ENCODE assay signal across 14 cellular contexts in genomic region chr4:3834186-3834920, GRCh38.
DNase-seq lines count a peak whose midpoint lies in the region; ATAC-seq and TF ChIP-seq lines count a peak whose summit lies in the region.
"Had no signal": no experiment of that assay in that cellular context is flagged by ENCODE, and none has a peak within 500 bp of the region (broad histone marks: within the 10 kb centered on the region; RNA-seq: fewer than 3 reads in every experiment).

No MANE protein-coding gene starts in this region.

- no peak overlapping the region for H3K4me3 Mint-ChIP-seq in WTC11

- DNase-seq in WTC11 (ENCODE audit: low spot score) (no peak), lower lobe of right lung (peak; percentile 34), NCI-H1436 (lab: John Stamatoyannopoulos, UW) (no peak), esophagus squamous epithelium (lab: John Stamatoyannopoulos, UW) (no peak), DMS 273 treated with DMSO at 0.1 percent for 48 hours (lab: John Stamatoyannopoulos, UW) (no peak)
- DNase-seq: ACHN, MG63, NCI-H1930, NCI-H2171 treated with DMSO at 0.1 percent for 48 hours, NCI-H82 had no signal

- TF ChIP-seq CTCF in HEK293 (tag by site-specific recombination; IDR thresholded peaks at IDR 0.05) (no peak), WTC11 (IDR thresholded peaks at IDR 0.05) (no peak), lower lobe of right lung (IDR thresholded peaks at IDR 0.05) (no peak), esophagus squamous epithelium (IDR thresholded peaks at IDR 0.05) (no peak)

- no peaks in the 10 kb centered on the region for H4K20me1 ChIP-seq in BLaER1

- peaks cover 8% of the 10 kb centered on the region; the same call in 1 of the 2 replicates for H3K27me3 ChIP-seq in BLaER1
- H3K27me3 ChIP-seq in lower lobe of right lung (ENCODE audit: low read depth), result peaks cover 25% of the 10 kb centered on the region
- H3K27me3 ChIP-seq in esophagus squamous epithelium, result peaks cover 0 to 88% (median 0%) of the 10 kb centered on the region in 4 donors
- H3K27me3 ChIP-seq: MG63 had no signal

- no peak overlapping the region for H3K27ac Mint-ChIP-seq in WTC11

- H3K4me2 ChIP-seq in BLaER1, result peak overlapping the region; percentile 67

- TF ChIP-seq POLR2A in esophagus squamous epithelium (IDR thresholded peaks at IDR 0.05), result no peak

- H3K36me3 ChIP-seq in BLaER1 (no peaks in the 10 kb centered on the region), HEK293 (ENCODE audit: control insufficient read depth in 2 of 2, insufficient read depth in 1 of 2, low read length in 2 of 2) (no peaks in the 10 kb centered on the region), lower lobe of right lung (no peaks in the 10 kb centered on the region), esophagus squamous epithelium (no peaks in the 10 kb centered on the region)
- H3K36me3 ChIP-seq: MG63 had no signal

- H3K27ac ChIP-seq in BLaER1 (no peak overlapping the region), HEK293 (ENCODE audit: extremely low read depth, low read depth, low read length) (no peak overlapping the region), lower lobe of right lung (no peak overlapping the region), esophagus squamous epithelium (no peak overlapping the region)

- H3K36me3 Mint-ChIP-seq in WTC11, result peaks cover 3% of the 10 kb centered on the region; the same call in 1 of the 2 replicates

- H3K9me3 Mint-ChIP-seq in WTC11, result peaks cover 12% of the 10 kb centered on the region

- POLR2A ChIA-PET in HEK293 (lab: Yijun Ruan, JAX), result no interaction called here
- POLR2A ChIA-PET in WTC11 (lab: Charles Lee), result interaction anchor here (0.7 to 1.5 kb wide), 2 partner anchors 28 to 46 kb away, joined by 3 to 4 read pairs; no protein-coding TSS in a partner anchor

- intact Hi-C loops in lower lobe of right lung (cut with DNase I), result no loop called here
- intact Hi-C loops in esophagus squamous epithelium (cut with DNase I), result no loop called here

- WGBS in esophagus squamous epithelium, 2 donors, result 15 to 23% methylated on average over 10 to 16 of the region's 23 CpGs

- peaks cover 59% of the 10 kb centered on the region for H3K4me1 ChIP-seq in BLaER1
- no peaks in the 10 kb centered on the region for H3K4me1 ChIP-seq in HEK293 (ENCODE audit: control insufficient read depth, insufficient read depth, low read length)
- H3K4me1 ChIP-seq in lower lobe of right lung, result no peaks in the 10 kb centered on the region
- H3K4me1 ChIP-seq in esophagus squamous epithelium, result no peaks in the 10 kb centered on the region

- no peak overlapping the region for H3K9ac ChIP-seq in BLaER1

- H3K9me3 ChIP-seq in BLaER1, result peaks cover 4% of the 10 kb centered on the region; the same call in 1 of the 2 replicates
- no peaks in the 10 kb centered on the region for H3K9me3 ChIP-seq in HEK293 (ENCODE audit: control insufficient read depth, insufficient read depth, low read depth, low read length)
- H3K9me3 ChIP-seq in lower lobe of right lung, result no peaks in the 10 kb centered on the region
- no peaks in the 10 kb centered on the region for H3K9me3 ChIP-seq in esophagus squamous epithelium
- H3K9me3 ChIP-seq: MG63 had no signal

- peaks cover 55% of the 10 kb centered on the region for H3K4me1 Mint-ChIP-seq in WTC11

- ATAC-seq in WTC11 (no peak), lower lobe of right lung (no peak), HG02642 (IDR thresholded peaks at IDR 0.05; ENCODE audit: poor library complexity, unreplicated experiment) (no peak)
- ATAC-seq: GM12878 had no signal

- H3K4me3 ChIP-seq in BLaER1 (no peak overlapping the region), HEK293 (ENCODE audit: low read depth, low read length) (no peak overlapping the region), lower lobe of right lung (no peak overlapping the region), esophagus squamous epithelium (no peak overlapping the region)
- H3K4me3 ChIP-seq: GM12878, MG63 had no signal

- peaks cover 22% of the 10 kb centered on the region for H3K27me3 Mint-ChIP-seq in WTC11 (ENCODE audit: low read depth)

- CTCF ChIA-PET in HEK293 (lab: Yijun Ruan, JAX), result no interaction called here
- CTCF ChIA-PET in WTC11 (lab: Charles Lee), result interaction anchor here (0.5 to 2.5 kb wide), 5 partner anchors 9 to 46 kb away, joined by 3 to 18 read pairs (median 5); no protein-coding TSS in a partner anchor

TF ChIP-seq in HEK293, 187 proteins besides CTCF, POLR2A, EP300 and RAD21:
- 0 out of 2 replicates have a peak, but pooled peaks have one; percentile 38 for TF ChIP-seq KLF1 (tag by site-specific recombination; IDR thresholded peaks at IDR 0.05)
- peak; percentile 25; the same call in 1 of the 2 replicates for TF ChIP-seq EGR2 (tag by site-specific recombination; IDR thresholded peaks at IDR 0.05; ENCODE audit: low read depth)
- no peak for TF ChIP-seq ZNF157 (tag by site-specific recombination; IDR thresholded peaks at IDR 0.05)

TF ChIP-seq in WTC11, 78 proteins besides CTCF, POLR2A, EP300 and RAD21:
- no peak for TF ChIP-seq E2F4 (CRISPR knock-in tag; IDR thresholded peaks at IDR 0.05; ENCODE audit: borderline replicate concordance, low read depth)
- 0 out of 2 replicates have a peak, but pooled peaks have one; percentile 55 for TF ChIP-seq MAX (CRISPR knock-in tag; IDR thresholded peaks at IDR 0.05)
- TF ChIP-seq USF2 (CRISPR knock-in tag; IDR thresholded peaks at IDR 0.05), result peak; percentile 20; the same call in 1 of the 2 replicates
